In genomic region chr11:13183094-13183825, GRCh38 we compare ENCODE assay signal across 8 cellular contexts.
DNase-seq lines count a peak whose midpoint lies in the region; TF ChIP-seq lines count a peak whose summit lies in the region.

No MANE protein-coding gene starts in this region.

- H3K27ac ChIP-seq in Peyer's patch = no peak overlapping the region

- peaks cover 0 to 4% (median 0%) of the 10 kb centered on the region in 4 donors for H3K9me3 ChIP-seq in Peyer's patch

- no peaks in the 10 kb centered on the region for H3K36me3 ChIP-seq in Peyer's patch

- H3K27me3 ChIP-seq in Peyer's patch = no peaks in the 10 kb centered on the region

- H3K9me3 Mint-ChIP-seq in osteocyte (ENCODE audit: unreplicated experiment) = peaks cover 7% of the 10 kb centered on the region

- DNase-seq in NCI-H1694 treated with DMSO at 0.1 percent for 48 hours (lab: John Stamatoyannopoulos, UW) = peak; percentile 36
- DNase-seq in NCI-H1694 (lab: John Stamatoyannopoulos, UW) = no peak
- no peak for DNase-seq in HFF-Myc (ENCODE audit: extremely low read depth, low read depth)
- DNase-seq in Peyer's patch = peak in 1 of 3 donors; percentile 47
- DNase-seq in epidermal melanocyte (ENCODE audit: insufficient read length, low spot score) = peak; percentile 18
- no peak for DNase-seq in osteocyte (ENCODE audit: extremely low spot score, unreplicated experiment)
- no peak for DNase-seq in GDM1 (lab: John Stamatoyannopoulos, UW)
- no peak for DNase-seq in COR-L47 (lab: John Stamatoyannopoulos, UW)

- peaks cover 21% of the 10 kb centered on the region for H3K27me3 Mint-ChIP-seq in osteocyte (ENCODE audit: unreplicated experiment)

- no peak overlapping the region for H3K4me3 ChIP-seq in HFF-Myc (replicated peaks; ENCODE audit: low read depth, low read length)
- no peak overlapping the region for H3K4me3 ChIP-seq in Peyer's patch

- H3K4me1 ChIP-seq in Peyer's patch = peaks cover 0 to 6% (median 0%) of the 10 kb centered on the region in 4 donors

- peaks cover 6% of the 10 kb centered on the region for H3K4me1 Mint-ChIP-seq in osteocyte (ENCODE audit: unreplicated experiment)

- H3K27ac Mint-ChIP-seq in osteocyte (ENCODE audit: unreplicated experiment) = no peak overlapping the region

- H3K4me3 Mint-ChIP-seq in osteocyte (ENCODE audit: unreplicated experiment) = peak overlapping the region; percentile 42

- peaks cover 4% of the 10 kb centered on the region for H3K36me3 Mint-ChIP-seq in osteocyte (ENCODE audit: unreplicated experiment)

- TF ChIP-seq POLR2A in Peyer's patch (IDR thresholded peaks at IDR 0.05) = no peak

- TF ChIP-seq CTCF in HFF-Myc (IDR thresholded peaks at IDR 0.05; ENCODE audit: low read depth, low read length, missing control alignments) (peak; percentile 54), Peyer's patch (IDR thresholded peaks at IDR 0.05) (peak in 5 of 6 experiments; percentile 1 to 60 (median 50)), osteocyte (IDR thresholded peaks at IDR 0.05) (peak; percentile 60)

Comparison
In these comparisons a context has a peak if more than half of its experiments do, and no peak if none do; other contexts are left out.
1. DNase-seq: peak in NCI-H1694 treated with DMSO at 0.1 percent for 48 hours (single experiment) and epidermal melanocyte (single experiment); none in NCI-H1694 (single experiment), HFF-Myc (single experiment), osteocyte (single experiment), GDM1 (single experiment) and COR-L47 (single experiment).
2. Peak in every context shown above with its lines, with median percentiles within 50 percentile points of each other: CTCF ChIP-seq.